Comparison of ENCODE assay signal across 1 cellular context in genomic region chr12:107352347-107353081, GRCh38.
TF ChIP-seq lines count a peak whose summit lies in the region.

No MANE protein-coding gene starts in this region.

TF ChIP-seq in HepG2, 621 proteins besides CTCF, POLR2A, EP300 and RAD21 (continued from another document and continues in another):
- peak; percentile 62; the same call in 1 of the 2 replicates for TF ChIP-seq RERE (CRISPR knock-in tag; IDR thresholded peaks at IDR 0.05; ENCODE audit: low read depth)
- TF ChIP-seq ZNF614 (CRISPR knock-in tag; IDR thresholded peaks at IDR 0.05; ENCODE audit: borderline replicate concordance), result peak; percentile 70; the same call in 1 of the 2 replicates
- no peak for TF ChIP-seq SMYD3 (CRISPR knock-in tag; IDR thresholded peaks at IDR 0.05)
- TF ChIP-seq TFDP1 (CRISPR knock-in tag; IDR thresholded peaks at IDR 0.05; ENCODE audit: borderline replicate concordance), result no peak; the same call in 1 of the 2 replicates
- TF ChIP-seq CBX2 (IDR thresholded peaks at IDR 0.05; ENCODE audit: low read depth, low read length), result no peak
- no peak for TF ChIP-seq CBX2 (CRISPR knock-in tag; IDR thresholded peaks at IDR 0.05; ENCODE audit: low read depth)
- TF ChIP-seq FOSL1 (CRISPR knock-in tag; IDR thresholded peaks at IDR 0.05; ENCODE audit: borderline replicate concordance), result no peak
- TF ChIP-seq TARDBP (CRISPR knock-in tag; IDR thresholded peaks at IDR 0.05), result peak; percentile 75
- TF ChIP-seq WIZ (CRISPR knock-in tag; IDR thresholded peaks at IDR 0.05), result no peak
- TF ChIP-seq, protein P1, sequence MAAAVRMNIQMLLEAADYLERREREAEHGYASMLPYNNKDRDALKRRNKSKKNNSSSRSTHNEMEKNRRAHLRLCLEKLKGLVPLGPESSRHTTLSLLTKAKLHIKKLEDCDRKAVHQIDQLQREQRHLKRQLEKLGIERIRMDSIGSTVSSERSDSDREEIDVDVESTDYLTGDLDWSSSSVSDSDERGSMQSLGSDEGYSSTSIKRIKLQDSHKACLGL (CRISPR knock-in tag; IDR thresholded peaks at IDR 0.05), result no peak
- peak; percentile 88 for TF ChIP-seq KDM6A (CRISPR knock-in tag; IDR thresholded peaks at IDR 0.05; ENCODE audit: low read depth)
- peak; percentile 64; the same call in 1 of the 2 replicates for TF ChIP-seq FOXK2 (IDR thresholded peaks at IDR 0.05)
- TF ChIP-seq MIXL1 (CRISPR knock-in tag; IDR thresholded peaks at IDR 0.05), result peak; percentile 68; the same call in 1 of the 2 replicates
- TF ChIP-seq, protein P2, sequence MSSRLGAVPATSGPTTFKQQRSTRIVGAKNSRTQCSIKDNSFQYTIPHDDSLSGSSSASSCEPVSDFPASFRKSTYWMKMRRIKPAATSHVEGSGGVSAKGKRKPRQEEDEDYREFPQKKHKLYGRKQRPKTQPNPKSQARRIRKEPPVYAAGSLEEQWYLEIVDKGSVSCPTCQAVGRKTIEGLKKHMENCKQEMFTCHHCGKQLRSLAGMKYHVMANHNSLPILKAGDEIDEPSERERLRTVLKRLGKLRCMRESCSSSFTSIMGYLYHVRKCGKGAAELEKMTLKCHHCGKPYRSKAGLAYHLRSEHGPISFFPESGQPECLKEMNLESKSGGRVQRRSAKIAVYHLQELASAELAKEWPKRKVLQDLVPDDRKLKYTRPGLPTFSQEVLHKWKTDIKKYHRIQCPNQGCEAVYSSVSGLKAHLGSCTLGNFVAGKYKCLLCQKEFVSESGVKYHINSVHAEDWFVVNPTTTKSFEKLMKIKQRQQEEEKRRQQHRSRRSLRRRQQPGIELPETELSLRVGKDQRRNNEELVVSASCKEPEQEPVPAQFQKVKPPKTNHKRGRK (CRISPR knock-in tag; IDR thresholded peaks at IDR 0.05), result no peak
- no peak for TF ChIP-seq HIVEP1 (CRISPR knock-in tag; IDR thresholded peaks at IDR 0.05)
- TF ChIP-seq SKI (IDR thresholded peaks at IDR 0.05; ENCODE audit: partially characterized antibody), result peak; percentile 57
- peak; percentile 65 for TF ChIP-seq POGZ (CRISPR knock-in tag; IDR thresholded peaks at IDR 0.05)
- no peak for TF ChIP-seq ETS1 (CRISPR knock-in tag; IDR thresholded peaks at IDR 0.05)
- no peak for TF ChIP-seq HMGA1 (CRISPR knock-in tag; conservative IDR thresholded peaks at IDR 0.05)
- TF ChIP-seq KLF12 (CRISPR knock-in tag; IDR thresholded peaks at IDR 0.05; ENCODE audit: borderline replicate concordance), result no peak
- TF ChIP-seq, protein P3, sequence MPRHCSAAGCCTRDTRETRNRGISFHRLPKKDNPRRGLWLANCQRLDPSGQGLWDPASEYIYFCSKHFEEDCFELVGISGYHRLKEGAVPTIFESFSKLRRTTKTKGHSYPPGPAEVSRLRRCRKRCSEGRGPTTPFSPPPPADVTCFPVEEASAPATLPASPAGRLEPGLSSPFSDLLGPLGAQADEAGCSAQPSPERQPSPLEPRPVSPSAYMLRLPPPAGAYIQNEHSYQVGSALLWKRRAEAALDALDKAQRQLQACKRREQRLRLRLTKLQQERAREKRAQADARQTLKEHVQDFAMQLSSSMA (CRISPR knock-in tag; IDR thresholded peaks at IDR 0.05), result no peak
- TF ChIP-seq EED (CRISPR knock-in tag; IDR thresholded peaks at IDR 0.05), result no peak
- no peak for TF ChIP-seq TOE1 (CRISPR knock-in tag; IDR thresholded peaks at IDR 0.05)
- no peak for TF ChIP-seq JDP2 (CRISPR knock-in tag; IDR thresholded peaks at IDR 0.05; ENCODE audit: borderline replicate concordance)
- TF ChIP-seq AHDC1 (CRISPR knock-in tag; IDR thresholded peaks at IDR 0.05; ENCODE audit: borderline replicate concordance), result peak; percentile 90
- no peak for TF ChIP-seq YY1 (IDR thresholded peaks at IDR 0.05; ENCODE audit: insufficient read depth, insufficient replicate concordance, low read depth, low read length)
- TF ChIP-seq TFAP4 (IDR thresholded peaks at IDR 0.05; ENCODE audit: borderline replicate concordance, low read depth), result peak; percentile 74; the same call in 1 of the 2 replicates
- no peak for TF ChIP-seq NFRKB (IDR thresholded peaks at IDR 0.05)
- peak; percentile 94 for TF ChIP-seq ZBTB43 (CRISPR knock-in tag; conservative IDR thresholded peaks at IDR 0.05)
- no peak for TF ChIP-seq ZNF619 (CRISPR knock-in tag; IDR thresholded peaks at IDR 0.05)
- peak; percentile 87 for TF ChIP-seq HMG20A (CRISPR knock-in tag; IDR thresholded peaks at IDR 0.05; ENCODE audit: borderline replicate concordance)
- TF ChIP-seq PAX8 (CRISPR knock-in tag; IDR thresholded peaks at IDR 0.05; ENCODE audit: borderline replicate concordance), result no peak
- TF ChIP-seq NCOA5 (CRISPR knock-in tag; IDR thresholded peaks at IDR 0.05), result no peak
- 0 out of 2 replicates have a peak, but pooled peaks have one; percentile 43 for TF ChIP-seq ZNF557 (CRISPR knock-in tag; IDR thresholded peaks at IDR 0.05)
- no peak for TF ChIP-seq ZNF839 (CRISPR knock-in tag; IDR thresholded peaks at IDR 0.05; ENCODE audit: borderline replicate concordance)
- TF ChIP-seq CREM (IDR thresholded peaks at IDR 0.05), result peak; percentile 85
- TF ChIP-seq CREM (CRISPR knock-in tag; IDR thresholded peaks at IDR 0.05), result no peak
- no peak for TF ChIP-seq UBTF (CRISPR knock-in tag; IDR thresholded peaks at IDR 0.05)
- no peak for TF ChIP-seq MAFG (CRISPR knock-in tag; IDR thresholded peaks at IDR 0.05)
- TF ChIP-seq NFKBIZ (CRISPR knock-in tag; IDR thresholded peaks at IDR 0.05), result 0 out of 2 replicates have a peak, but pooled peaks have one; percentile 53
- no peak; the same call in 1 of the 2 replicates for TF ChIP-seq ZNF335 (CRISPR knock-in tag; IDR thresholded peaks at IDR 0.05)
- TF ChIP-seq HNRNPL (IDR thresholded peaks at IDR 0.05; ENCODE audit: low read depth, low read length), result peak; percentile 87
- no peak for TF ChIP-seq ZNF558 (CRISPR knock-in tag; IDR thresholded peaks at IDR 0.05; ENCODE audit: borderline replicate concordance)
